8 cellular contexts compared by ENCODE assay signal in the genomic region with DNA sequence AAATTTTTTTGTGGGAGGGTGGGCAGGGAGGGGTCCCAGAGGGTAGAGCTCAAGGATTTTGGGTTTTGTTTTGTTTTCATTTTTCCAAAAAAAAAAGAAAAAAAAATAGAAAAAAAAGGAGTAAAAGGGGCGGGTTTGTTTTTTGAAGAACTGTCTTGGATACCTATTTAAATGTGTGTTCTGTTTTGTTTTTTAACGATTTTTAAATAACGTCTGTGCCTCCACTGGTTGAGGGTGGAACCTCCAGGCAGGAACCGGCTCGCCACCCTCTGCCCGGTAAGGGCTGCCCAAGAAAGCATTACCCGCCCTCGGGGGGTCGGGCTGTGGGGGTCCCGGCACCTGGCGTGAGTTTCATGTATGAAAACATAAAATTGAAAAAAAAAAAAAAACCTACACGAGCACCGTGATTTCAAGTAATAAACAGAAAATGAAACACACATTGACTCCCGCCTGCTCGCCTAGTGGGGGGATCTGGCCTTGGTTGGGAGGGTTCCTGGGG. TPM values are rescaled to one million over a fixed set of nuclear protein-coding genes. Genes with fewer than 3 reads are reported as not detected.
DNase-seq lines count a peak whose midpoint lies in the region; ATAC-seq and TF ChIP-seq lines count a peak whose summit lies in the region.

No MANE protein-coding gene starts in this region.

- no peak for DNase-seq in Jurkat, Clone E6-1 (ENCODE audit: low read depth, low spot score)
- DNase-seq in mammary epithelial cell (no peak), NCI-H1436 (lab: John Stamatoyannopoulos, UW) (no peak), inferior parietal cortex (ENCODE audit: extremely low spot score) (no peak), GM03348 (ENCODE audit: low spot score) (no peak)

- in situ Hi-C loops in mammary epithelial cell (cut with MboI; ENCODE audit: low sequenced_read_pairs in 2 of 2), result no loop called here

- TF ChIP-seq CTCF in C4-2B (conservative IDR thresholded peaks at IDR 0.05) (no peak), mammary epithelial cell (conservative IDR thresholded peaks at IDR 0.05 in 1 of 2, IDR thresholded peaks at IDR 0.05 in 1 of 2; ENCODE audit: extremely low read depth in 1 of 2, insufficient read depth in 1 of 2, low read depth in 1 of 2, low read length in 2 of 2) (no peak), nephron (IDR thresholded peaks at IDR 0.05; ENCODE audit: unreplicated experiment in 3 of 3) (no peak)

- peak overlapping the region; percentile 50 for H3K4me3 ChIP-seq in Jurkat, Clone E6-1 (ENCODE audit: low read length)
- no peak overlapping the region for H3K4me3 ChIP-seq in mammary epithelial cell (replicated peaks in 1 of 3; ENCODE audit: insufficient read depth in 1 of 3, low read depth in 2 of 3, low read length in 3 of 3)

- H3K4me2 ChIP-seq in mammary epithelial cell (ENCODE audit: insufficient read depth, low read depth, low read length), result no peak overlapping the region

- intact Hi-C loops in mammary epithelial cell (cut with micrococcal nuclease), result no loop called here

- H4K20me1 ChIP-seq in mammary epithelial cell (ENCODE audit: insufficient read depth, low read length), result peaks cover 11% of the 10 kb centered on the region

- no peak overlapping the region for H3K9ac ChIP-seq in mammary epithelial cell (ENCODE audit: insufficient read depth, low read length)

- peaks cover 66% of the 10 kb centered on the region for H3K4me1 ChIP-seq in mammary epithelial cell (ENCODE audit: insufficient read depth, low read length)

- H3K9me3 Mint-ChIP-seq in nephron, result no peaks in the 10 kb centered on the region

- peaks cover 23% of the 10 kb centered on the region for H3K36me3 Mint-ChIP-seq in nephron (ENCODE audit: low read depth)

- peaks cover 48% of the 10 kb centered on the region for H3K79me2 ChIP-seq in mammary epithelial cell (ENCODE audit: insufficient read depth, low read length)

- BruUV-seq in mammary epithelial cell (replicated peaks; lab: Mats Ljungman, UMichigan), result TSS peak; percentile 38

- H3K4me3 Mint-ChIP-seq in nephron, result peak overlapping the region in 1 of 3 experiments; percentile 34

- no peaks in the 10 kb centered on the region for H3K9me3 ChIP-seq in mammary epithelial cell (replicated peaks; ENCODE audit: insufficient read depth, low read length)

- CTCF ChIA-PET in mammary epithelial cell (lab: Charles Lee; ENCODE audit: low non-redundant PET), result no interaction called here

- dilution Hi-C loops in mammary epithelial cell (cut with HindIII; ENCODE audit: low sequenced_read_pairs), result no loop called here

- no peak overlapping the region for H2AFZ ChIP-seq in mammary epithelial cell (ENCODE audit: low read depth, low read length)

- H3K27ac ChIP-seq in C4-2B (peak overlapping the region; percentile 96), mammary epithelial cell (ENCODE audit: insufficient read depth, low read depth, low read length) (no peak overlapping the region)

- peaks cover 6% of the 10 kb centered on the region for H3K27me3 Mint-ChIP-seq in nephron (ENCODE audit: low read depth)

- H3K36me3 ChIP-seq in mammary epithelial cell (ENCODE audit: insufficient read depth, low read length), result peaks cover 23% of the 10 kb centered on the region

- peak overlapping the region; percentile 29 to 73 (median 54) for H3K27ac Mint-ChIP-seq in nephron

- ATAC-seq in GM21447 (IDR thresholded peaks at IDR 0.05; ENCODE audit: unreplicated experiment), result no peak

- WGBS in mammary epithelial cell (ENCODE audit: low coverage, missing lambda C conversion rate), result 60% methylated on average over 15 of the region's 15 CpGs

- peaks cover 32% of the 10 kb centered on the region for H3K4me1 Mint-ChIP-seq in nephron

- no peaks in the 10 kb centered on the region for H3K27me3 ChIP-seq in mammary epithelial cell (ENCODE audit: insufficient read depth, low read length)

RNA-seq across cellular contexts. Expression of a gene that starts 10.4 kb away (rescaled TPM):
- polyA plus RNA-seq in Jurkat, Clone E6-1 (2012; ENCODE audit: insufficient read depth, insufficient read length), result 29.9 TPM
- 10 to 100 TPM; 17.5 to 73.8 TPM for total RNA-seq in mammary epithelial cell
- 19.1 TPM for polyA plus RNA-seq in mammary epithelial cell
- polyA minus RNA-seq in mammary epithelial cell, result 26.2 TPM

RNA-seq across cellular contexts. Expression of a gene that starts 10.4 kb away (rescaled TPM):
- 253 TPM for polyA plus RNA-seq in Jurkat, Clone E6-1 (2012; ENCODE audit: insufficient read depth, insufficient read length)
- 100 to 1,000 TPM; 196 to 221 TPM for total RNA-seq in mammary epithelial cell
- 132 TPM for polyA plus RNA-seq in mammary epithelial cell
- 125 TPM for polyA minus RNA-seq in mammary epithelial cell

RNA-seq across cellular contexts. Expression of a gene that starts 16.6 kb away (rescaled TPM):
- polyA plus RNA-seq in Jurkat, Clone E6-1 (2012; ENCODE audit: insufficient read depth, insufficient read length), result 79.3 TPM
- total RNA-seq in mammary epithelial cell, result 10 to 100 TPM; 22.8 to 60.1 TPM
- polyA plus RNA-seq in mammary epithelial cell, result 53.3 TPM
- 13.1 TPM for polyA minus RNA-seq in mammary epithelial cell

RNA-seq across cellular contexts. Expression of a gene that starts 17.2 kb away (rescaled TPM):
- 286 TPM for polyA plus RNA-seq in Jurkat, Clone E6-1 (2012; ENCODE audit: insufficient read depth, insufficient read length)
- total RNA-seq in mammary epithelial cell, result 100 to 1,000 TPM in 1 of 2 donors, 10 to 100 TPM in 1; 12.3 to 198 TPM
- polyA plus RNA-seq in mammary epithelial cell, result 137 TPM
- 24.2 TPM for polyA minus RNA-seq in mammary epithelial cell

RNA-seq across cellular contexts. Expression of a gene that starts 21.0 kb away (rescaled TPM):
- 4.2 TPM for polyA plus RNA-seq in Jurkat, Clone E6-1 (2012; ENCODE audit: insufficient read depth, insufficient read length)
- 1 to 10 TPM; 5.8 to 7.3 TPM for total RNA-seq in mammary epithelial cell
- polyA plus RNA-seq in mammary epithelial cell, result 0.88 TPM
- polyA minus RNA-seq in mammary epithelial cell, result 1.1 TPM
